Comparison of ENCODE assay signal across 9 cellular contexts in the genomic region with DNA sequence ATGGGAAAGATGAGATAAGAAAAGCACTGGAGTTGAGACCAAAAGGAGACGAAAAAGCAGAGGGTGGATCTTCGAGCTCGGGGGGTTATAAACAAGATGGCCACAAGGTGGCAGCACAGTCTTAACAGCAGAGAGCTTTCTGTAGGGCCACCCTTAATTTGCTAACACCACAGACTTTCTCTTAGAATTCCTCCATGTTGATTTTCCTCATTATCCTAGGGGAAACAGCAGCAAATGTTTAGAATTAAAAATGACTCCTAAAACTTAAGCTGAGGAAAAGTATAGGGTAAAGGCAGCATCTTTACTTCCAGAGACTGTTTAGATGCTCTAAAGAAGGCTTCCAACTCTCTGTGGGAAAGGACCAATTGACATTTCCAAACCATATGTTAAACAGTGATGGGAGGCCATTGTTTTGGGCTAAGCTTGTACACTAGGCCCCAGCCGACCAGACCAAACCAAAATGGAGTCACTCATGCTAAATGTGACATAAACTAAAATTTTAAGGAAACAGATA. TPM values are rescaled to one million over a fixed set of nuclear protein-coding genes. Genes with fewer than 3 reads are reported as not detected.
A peak's percentile ranks its signal among the peaks of the same experiment; 100 is the strongest.
DNase-seq lines count a peak whose midpoint lies in the region; ATAC-seq and TF ChIP-seq lines count a peak whose summit lies in the region.
"Had no signal": no experiment of that assay in that cellular context is flagged by ENCODE, and none has a peak within 500 bp of the region (broad histone marks: within the 10 kb centered on the region; RNA-seq: fewer than 3 reads in every experiment).

No MANE protein-coding gene starts in this region.

- POLR2A ChIA-PET in HEK293 (lab: Yijun Ruan, JAX), result interaction anchor here (0.9 to 1.2 kb wide), 2 partner anchors 29 to 260 kb away, joined by 3 to 4 read pairs; no protein-coding TSS in a partner anchor

- H3K27ac ChIP-seq in HEK293 (ENCODE audit: extremely low read depth, low read depth, low read length) (no peak overlapping the region), ascending aorta (no peak overlapping the region), right cardiac atrium (ENCODE audit: low read length) (no peak overlapping the region), gastrocnemius medialis (no peak overlapping the region)

- H3K4me3 ChIP-seq in HEK293 (ENCODE audit: low read depth, low read length), result no peak overlapping the region
- H3K4me3 ChIP-seq in ascending aorta, result no peak overlapping the region
- H3K4me3 ChIP-seq in right cardiac atrium (ENCODE audit: low read length), result no peak overlapping the region
- no peak overlapping the region for H3K4me3 ChIP-seq in gastrocnemius medialis

- ATAC-seq in right cardiac atrium, result peak; percentile 80 to 87
- peak; percentile 75 to 76 for ATAC-seq in gastrocnemius medialis
- no peak for ATAC-seq in GM21723 (IDR thresholded peaks at IDR 0.05; ENCODE audit: unreplicated experiment)

- TF ChIP-seq POLR2A in gastrocnemius medialis (IDR thresholded peaks at IDR 0.05), result no peak

- peak; percentile 61 for TF ChIP-seq CTCF in HEK293 (tag by site-specific recombination; IDR thresholded peaks at IDR 0.05)
- TF ChIP-seq CTCF in ascending aorta (IDR thresholded peaks at IDR 0.05), result peak; percentile 74 to 84 (median 83)
- TF ChIP-seq CTCF in gastrocnemius medialis (IDR thresholded peaks at IDR 0.05 in 4 of 5, conservative IDR thresholded peaks at IDR 0.05 in 1 of 5), result peak; percentile 65 to 91 (median 83)

- H3K4me1 ChIP-seq in HEK293 (ENCODE audit: control insufficient read depth, insufficient read depth, low read length), result no peaks in the 10 kb centered on the region
- peaks cover 0 to 2% of the 10 kb centered on the region in 2 donors for H3K4me1 ChIP-seq in ascending aorta
- no peaks in the 10 kb centered on the region for H3K4me1 ChIP-seq in right cardiac atrium (ENCODE audit: control insufficient read depth, insufficient read depth, low read length)
- no peaks in the 10 kb centered on the region for H3K4me1 ChIP-seq in gastrocnemius medialis

- intact Hi-C loops in ascending aorta (cut with DNase I), result loop anchor here (1.0 kb wide), 1 partner anchor 260 kb away; no protein-coding TSS in a partner anchor
- intact Hi-C loops in right cardiac atrium (cut with DNase I), result loop anchor here (2.0 to 5.0 kb wide), 2 partner anchors 261 to 262 kb away; no protein-coding TSS in a partner anchor
- intact Hi-C loops in gastrocnemius medialis (cut with DNase I; ENCODE audit: low total_unique reads), result loop anchor here (1.0 to 2.0 kb wide), 2 partner anchors 29 to 261 kb away; no protein-coding TSS in a partner anchor

- H3K36me3 ChIP-seq in HEK293 (ENCODE audit: control insufficient read depth in 2 of 2, insufficient read depth in 1 of 2, low read length in 2 of 2) (no peaks in the 10 kb centered on the region), ascending aorta (no peaks in the 10 kb centered on the region), gastrocnemius medialis (no peaks in the 10 kb centered on the region)

- 6% methylated on average over 4 of the region's 4 CpGs for WGBS in right cardiac atrium

- no peaks in the 10 kb centered on the region for H3K27me3 ChIP-seq in ascending aorta
- no peaks in the 10 kb centered on the region for H3K27me3 ChIP-seq in right cardiac atrium (ENCODE audit: control insufficient read depth, insufficient read depth)
- H3K27me3 ChIP-seq in gastrocnemius medialis, result no peaks in the 10 kb centered on the region

- in situ Hi-C loops in gastrocnemius medialis (cut with MboI; ENCODE audit: low sequenced_read_pairs in 4 of 4), result loop anchor here in 2 of 4 donors (5.0 to 25.0 kb wide), 2 partner anchors 257 to 382 kb away; partner anchors contain the start of gene COLGALT2 (in 1 of the 2)

- DNase-seq in DMS53 treated with DMSO at 0.1 percent for 48 hours (lab: John Stamatoyannopoulos, UW; ENCODE audit: unreplicated experiment), result peak; percentile 77
- peak; percentile 92 for DNase-seq in NCI-H1694 treated with DMSO at 0.1 percent for 48 hours (lab: John Stamatoyannopoulos, UW)
- peak; percentile 27 to 69 (median 53) for DNase-seq in T-helper 2 cell
- peak; percentile 20 to 89 for DNase-seq in ascending aorta (ENCODE audit: low spot score in 2 of 2)
- peak; percentile 80 to 93 (median 84) for DNase-seq in right cardiac atrium
- DNase-seq in gastrocnemius medialis, result peak; percentile 40 to 64

- H3K9me3 ChIP-seq in HEK293 (ENCODE audit: control insufficient read depth, insufficient read depth, low read depth, low read length) (no peaks in the 10 kb centered on the region), ascending aorta (no peaks in the 10 kb centered on the region), right cardiac atrium (ENCODE audit: control insufficient read depth, low read length) (no peaks in the 10 kb centered on the region), gastrocnemius medialis (no peaks in the 10 kb centered on the region)

- CTCF ChIA-PET in HEK293 (lab: Yijun Ruan, JAX), result interaction anchor here (0.5 to 6.2 kb wide), 56 partner anchors 9 to 1035 kb away, joined by 3 to 128 read pairs (median 4); no protein-coding TSS in a partner anchor

TF ChIP-seq in HEK293, 187 proteins besides CTCF, POLR2A, EP300 and RAD21 (continues in another document):
- TF ChIP-seq, protein P1, sequence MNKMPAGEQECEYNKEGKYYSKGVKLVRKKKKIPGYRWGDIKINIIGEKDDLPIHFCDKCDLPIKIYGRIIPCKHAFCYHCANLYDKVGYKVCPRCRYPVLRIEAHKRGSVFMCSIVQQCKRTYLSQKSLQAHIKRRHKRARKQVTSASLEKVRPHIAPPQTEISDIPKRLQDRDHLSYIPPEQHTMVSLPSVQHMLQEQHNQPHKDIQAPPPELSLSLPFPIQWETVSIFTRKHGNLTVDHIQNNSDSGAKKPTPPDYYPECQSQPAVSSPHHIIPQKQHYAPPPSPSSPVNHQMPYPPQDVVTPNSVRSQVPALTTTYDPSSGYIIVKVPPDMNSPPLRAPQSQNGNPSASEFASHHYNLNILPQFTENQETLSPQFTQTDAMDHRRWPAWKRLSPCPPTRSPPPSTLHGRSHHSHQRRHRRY (tag by site-specific recombination; IDR thresholded peaks at IDR 0.05), result no peak
- TF ChIP-seq ZNF23 (tag by site-specific recombination; IDR thresholded peaks at IDR 0.05; ENCODE audit: borderline replicate concordance) (no peak), ZNF169 (tag by site-specific recombination; IDR thresholded peaks at IDR 0.05) (no peak), ZNF48 (tag by site-specific recombination; IDR thresholded peaks at IDR 0.05) (no peak), ZNF449 (tag by site-specific recombination; IDR thresholded peaks at IDR 0.05) (no peak), SP3 (tag by site-specific recombination; IDR thresholded peaks at IDR 0.05) (no peak), ZNF518A (tag by site-specific recombination; conservative IDR thresholded peaks at IDR 0.05; ENCODE audit: low read depth) (0 out of 2 replicates have a peak, but pooled peaks have one; percentile 33), YY1 (tag by site-specific recombination; IDR thresholded peaks at IDR 0.05) (peak; percentile 63; the same call in 1 of the 2 replicates), ZBTB17 (tag by site-specific recombination; IDR thresholded peaks at IDR 0.05) (no peak), GLI4 (tag by site-specific recombination; IDR thresholded peaks at IDR 0.05) (no peak), WT1 (tag by site-specific recombination; IDR thresholded peaks at IDR 0.05) (no peak), ZNF558 (tag by site-specific recombination; IDR thresholded peaks at IDR 0.05) (no peak)

RNA-seq across cellular contexts. Expression of gene APOBEC4, which starts 2.5 kb away (rescaled TPM):
- total RNA-seq in ascending aorta, result not detected
- under 1 TPM in 1 of 4 donors, not detected in 3; 0.09 TPM for total RNA-seq in right cardiac atrium
- not detected for polyA plus RNA-seq in right cardiac atrium
- not detected for total RNA-seq in gastrocnemius medialis
- polyA plus RNA-seq: esophagus had no signal

RNA-seq across cellular contexts. Expression of gene ARPC5, which starts 20.0 kb away (rescaled TPM):
- total RNA-seq in ascending aorta (48.3 TPM), right cardiac atrium (10 to 100 TPM; 36.5 to 74.7 (median 52.4) TPM), gastrocnemius medialis (10 to 100 TPM; 10.8 to 14.6 (median 13.0) TPM)
- polyA plus RNA-seq in right cardiac atrium, result 41.1 TPM
